9 cellular contexts compared by ENCODE assay signal in the genomic region with DNA sequence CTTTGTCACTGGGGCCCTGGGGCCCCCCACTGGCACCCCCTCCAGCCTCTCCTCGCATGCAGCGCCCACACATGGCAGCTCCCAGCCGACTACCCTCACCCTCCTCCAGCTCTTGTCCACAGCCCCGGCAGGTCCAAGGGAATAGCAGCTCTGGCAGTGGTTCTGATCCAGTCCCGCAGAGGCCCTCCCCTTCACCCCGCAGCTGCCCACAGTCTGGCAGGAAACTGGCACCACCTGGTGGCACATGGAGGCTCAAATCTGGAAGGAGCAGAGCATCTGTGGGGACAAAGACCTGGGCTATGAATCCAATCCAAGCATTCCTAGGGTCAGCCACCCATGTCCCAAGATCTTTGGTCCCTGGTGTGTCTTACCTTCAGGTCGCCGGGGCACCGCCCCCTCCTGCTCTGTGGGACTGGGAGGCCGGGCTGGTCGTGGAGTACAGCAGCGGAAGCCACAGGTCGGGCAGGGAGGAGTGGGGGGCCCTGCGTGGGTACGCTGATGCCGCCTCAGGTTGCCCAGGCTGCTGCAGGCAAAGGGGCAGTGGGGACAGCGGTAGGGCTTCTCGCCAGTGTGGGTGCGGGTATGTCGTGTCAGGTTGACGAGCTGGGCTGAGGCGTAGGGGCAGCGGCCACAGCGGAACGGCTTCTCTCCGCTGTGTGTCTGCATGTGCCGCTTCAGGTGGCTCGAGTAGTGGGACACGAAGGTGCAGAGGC. TPM values are rescaled to one million over a fixed set of nuclear protein-coding genes. Genes with fewer than 3 reads are reported as not detected.
DNase-seq lines count a peak whose midpoint lies in the region; ATAC-seq, FAIRE-seq and TF ChIP-seq lines count a peak whose summit lies in the region.
"Had no signal": no experiment of that assay in that cellular context is flagged by ENCODE, and none has a peak within 500 bp of the region (broad histone marks: within the 10 kb centered on the region; RNA-seq: fewer than 3 reads in every experiment).

No MANE protein-coding gene starts in this region.

- POLR2A ChIA-PET in GM12878 (lab: Charles Lee) = interaction anchor here (0.6 to 1.2 kb wide), 2 partner anchors 31 to 320 kb away, joined by 4 read pairs; partner anchors contain the start of gene PPM1G

- H3K4me3 ChIP-seq in HUES48 (ENCODE audit: low read depth, low read length) = no peak overlapping the region
- no peak overlapping the region for H3K4me3 ChIP-seq in GM12878
- H3K4me3 ChIP-seq in neural cell (ENCODE audit: low read length) = peak overlapping the region; percentile 72
- H3K4me3 ChIP-seq: vagina had no signal

- no peaks in the 10 kb centered on the region for H3K9me2 ChIP-seq in neural cell (ENCODE audit: insufficient read depth, low read length)

- CTCF ChIA-PET in GM12878 (lab: Yijun Ruan, JAX) = interaction anchor here (1.4 to 2.8 kb wide), 2 partner anchors 51 to 53 kb away, joined by 3 to 14 read pairs; partner anchors contain the start of gene NRBP1

- SMC1A ChIA-PET in GM12878 (lab: Charles Lee; ENCODE audit: uncharacterized antibody, unreplicated experiment) = interaction anchor here (1.3 kb wide), 1 partner anchor 9 kb away, joined by 3 read pairs; the partner anchor contains the start of gene EIF2B4

- no peak for FAIRE-seq in GM12878 (lab: Jason Lieb, UNC)

- TF ChIP-seq CTCF in GM12878 (IDR thresholded peaks at IDR 0.05 in 2 of 3, conservative IDR thresholded peaks at IDR 0.05 in 1 of 3; ENCODE audit: control insufficient read depth in 2 of 3, extremely low read depth in 1 of 3, insufficient read depth in 1 of 3, low read depth in 3 of 3, low read length in 3 of 3) = peak in 2 of 3 experiments; percentile 6 to 24; a peak in 1 of 6 replicates
- TF ChIP-seq CTCF in neural cell (IDR thresholded peaks at IDR 0.05; ENCODE audit: poor library complexity, severe bottlenecking) = no peak
- no peak for TF ChIP-seq CTCF in natural killer cell (IDR thresholded peaks at IDR 0.05)

- no peak overlapping the region for H3K4me3 Mint-ChIP-seq in natural killer cell

- BruUV-seq in GM12878 (replicated peaks; lab: Mats Ljungman, UMichigan) = no TSS peak

- H3K9ac ChIP-seq in HUES48 (ENCODE audit: low read depth, low read length) (no peak overlapping the region), GM12878 (ENCODE audit: control insufficient read depth, insufficient read depth, low read length) (no peak overlapping the region), neural cell (ENCODE audit: low read length) (no peak overlapping the region)

- RAD21 ChIA-PET in GM12878 (lab: Charles Lee; ENCODE audit: unreplicated experiment) = no interaction called here

- H3K27ac ChIP-seq in HUES48 (ENCODE audit: low read depth, low read length) = peak overlapping the region; percentile 97
- no peak overlapping the region for H3K27ac ChIP-seq in GM12878 (ENCODE audit: control insufficient read depth, insufficient read depth)
- no peak overlapping the region for H3K27ac ChIP-seq in neural cell (ENCODE audit: low read length)
- H3K27ac ChIP-seq: vagina had no signal

- TF ChIP-seq RAD21 in GM12878 (IDR thresholded peaks at IDR 0.05; ENCODE audit: insufficient read depth, low read depth, low read length) (peak; percentile 19; the same call in 1 of the 2 replicates), neural cell (conservative IDR thresholded peaks at IDR 0.05) (no peak)

- no peaks in the 10 kb centered on the region for H3F3A ChIP-seq in neural cell (ENCODE audit: insufficient read depth, low read length, poor library complexity, severe bottlenecking)

- H4K20me1 ChIP-seq in GM12878 (ENCODE audit: control insufficient read depth, insufficient read depth) (no peaks in the 10 kb centered on the region; the same call in 1 of the 2 replicates), neural cell (ENCODE audit: insufficient read depth) (no peaks in the 10 kb centered on the region)

- intact Hi-C loops in GM12878 (cut with micrococcal nuclease; ENCODE audit: unreplicated experiment) (no loop called here), natural killer cell (cut with micrococcal nuclease) (no loop called here)

- no peak overlapping the region for H3K4me2 ChIP-seq in GM12878 (ENCODE audit: control insufficient read depth, insufficient read depth)
- H3K4me2 ChIP-seq in neural cell (ENCODE audit: low read length) = no peak overlapping the region

- no peak overlapping the region for H3K27ac Mint-ChIP-seq in natural killer cell

- peaks cover 75% of the 10 kb centered on the region for H3K36me3 ChIP-seq in HUES48 (ENCODE audit: control insufficient read depth, insufficient read depth, low read length)
- peaks cover 34 to 41% of the 10 kb centered on the region in 2 experiments for H3K36me3 ChIP-seq in GM12878 (ENCODE audit: control insufficient read depth in 2 of 2, insufficient read depth in 2 of 2, low read length in 1 of 2)
- no peaks in the 10 kb centered on the region for H3K36me3 ChIP-seq in neural cell (ENCODE audit: insufficient read depth, low read length)

- H3K9me3 ChIP-seq in HUES48 (ENCODE audit: control insufficient read depth, insufficient read depth, low read length) = no peaks in the 10 kb centered on the region
- no peaks in the 10 kb centered on the region for H3K9me3 ChIP-seq in GM12878 (replicated peaks; ENCODE audit: control insufficient read depth, insufficient read depth, low read length)
- no peaks in the 10 kb centered on the region for H3K9me3 ChIP-seq in neural cell (ENCODE audit: low read length)
- H3K9me3 ChIP-seq: vagina had no signal

- H3K36me3 Mint-ChIP-seq in natural killer cell = no peaks in the 10 kb centered on the region

- WGBS in GM12878 (ENCODE audit: insufficient coverage, insufficient replicate concordance, low lambda C conversion rate, missing lambda C conversion rate) = 90% methylated on average over 27 of the region's 29 CpGs

- H3K27me3 Mint-ChIP-seq in natural killer cell (ENCODE audit: low read depth in 2 of 2) = no peaks in the 10 kb centered on the region

- TF ChIP-seq POLR2A in GM12878 (IDR thresholded peaks at IDR 0.05; ENCODE audit: low read depth, low read length) = peak; percentile 84

- no peak overlapping the region for H2AFZ ChIP-seq in GM12878 (ENCODE audit: control insufficient read depth, low read depth, low read length)
- H2AFZ ChIP-seq in neural cell (ENCODE audit: low read depth, low read length) = no peak overlapping the region

- in situ Hi-C loops in GM12878 (cut with MboI) = no loop called here

- no peaks in the 10 kb centered on the region for H3K27me3 ChIP-seq in HUES48 (ENCODE audit: control insufficient read depth, insufficient read depth, low read length)
- H3K27me3 ChIP-seq in GM12878 (replicated peaks in 1 of 2; ENCODE audit: control insufficient read depth in 2 of 2, insufficient read depth in 2 of 2, low read length in 1 of 2) = no peaks in the 10 kb centered on the region
- H3K27me3 ChIP-seq in neural cell (ENCODE audit: insufficient read depth, low read depth, low read length) = no peaks in the 10 kb centered on the region
- H3K27me3 ChIP-seq: vagina had no signal

- peaks cover 25% of the 10 kb centered on the region in 2 donors for H3K4me1 Mint-ChIP-seq in natural killer cell

- DNase-seq in DMS114 treated with DMSO at 0.1 percent for 48 hours (lab: John Stamatoyannopoulos, UW; ENCODE audit: unreplicated experiment) (peak; percentile 18), GM12878 (ENCODE audit: low read depth, low spot score) (no peak), natural killer cell (no peak), NCI-H446 treated with DMSO at 0.1 percent for 48 hours (lab: John Stamatoyannopoulos, UW) (no peak), NCI-H345 (lab: John Stamatoyannopoulos, UW) (no peak), hippocampal formation (lab: John Stamatoyannopoulos, UW) (no peak)

- H3K79me2 ChIP-seq in GM12878 (ENCODE audit: control insufficient read depth, insufficient read depth, low read length) = peaks cover 15% of the 10 kb centered on the region
- H3K79me2 ChIP-seq in neural cell (replicated peaks; ENCODE audit: insufficient read depth, low read length) = peaks cover 12% of the 10 kb centered on the region

- TF ChIP-seq EP300 in GM12878 (IDR thresholded peaks at IDR 0.05; ENCODE audit: borderline replicate concordance in 1 of 2, control insufficient read depth in 1 of 2, low read depth in 2 of 2, low read length in 2 of 2) = no peak
- TF ChIP-seq EP300 in neural cell (conservative IDR thresholded peaks at IDR 0.05; ENCODE audit: poor library complexity, severe bottlenecking) = no peak

- ATAC-seq in GM12878 = no peak
- ATAC-seq in natural killer cell = no peak

- H3K4me1 ChIP-seq in HUES48 (ENCODE audit: control insufficient read depth, insufficient read depth, low read length) (peaks cover 12% of the 10 kb centered on the region), GM12878 (ENCODE audit: control insufficient read depth, insufficient read depth, low read length) (peaks cover 9% of the 10 kb centered on the region; the same call in 1 of the 2 replicates)

- no peaks in the 10 kb centered on the region for H3K9me3 Mint-ChIP-seq in natural killer cell

RNA-seq across cellular contexts. Expression of gene ZNF513, which starts 2.3 kb away (rescaled TPM):
- 6.1 and 8.9 TPM in 2 replicates for total RNA-seq in GM12878 (2013; cell fraction: nucleolus; rRNA removed)
- 8.3 and 9.3 TPM in 2 replicates for total RNA-seq in GM12878 (2014; rRNA removed)
- total RNA-seq in GM12878 (2014; rRNA removed; fragmentation: Illumina TruSeq; extraction: Trizol) = 6.4 and 7.8 TPM in 2 replicates
- 12.6 and 13.3 TPM in 2 replicates for total RNA-seq in GM12878 (2021)
- 4.1 TPM for polyA plus RNA-seq in GM12878 (2011; ENCODE audit: low read depth)
- 3.8 and 6.8 TPM in 2 replicates for polyA plus RNA-seq in GM12878 (2011; rRNA removed)
- 10.8 and 19.0 TPM in 2 replicates for polyA plus RNA-seq in GM12878 (2011; cell fraction: cytosol; rRNA removed)
- 36.5 and 39.8 TPM in 2 replicates for polyA plus RNA-seq in GM12878 (2011; cell fraction: nucleus; rRNA removed)
- polyA plus RNA-seq in GM12878 (2012) = 8.3 and 11.2 TPM in 2 replicates
- polyA plus RNA-seq in GM12878 (2014; fragmentation: Illumina TruSeq; extraction: Trizol) = 1.3 and 4.3 TPM in 2 replicates
- polyA plus RNA-seq in GM12878 (2014; fragmentation: Nextera tagmentation; extraction: Ambion mirVana) = under 1 TPM; 0.06 to 0.18 TPM
- polyA plus RNA-seq in GM12878 (2014; rRNA removed) = 16.4 and 17.0 TPM in 2 replicates
- 1 to 10 TPM; 3.5 TPM for polyA plus RNA-seq in GM12878 (2016; fragmentation: Nextera tagmentation; extraction: Ambion mirVana)
- 3.1 and 6.0 TPM in 2 replicates for polyA minus RNA-seq in GM12878 (2011; rRNA and poly(A)+ RNA removed)
- 2.2 and 2.5 TPM in 2 replicates for polyA minus RNA-seq in GM12878 (2011; cell fraction: cytosol; rRNA and poly(A)+ RNA removed)
- 4.7 and 9.3 TPM in 2 replicates for polyA minus RNA-seq in GM12878 (2011; cell fraction: nucleus; rRNA and poly(A)+ RNA removed)
- polyA plus RNA-seq in neural cell = 40.5 and 46.8 TPM in 2 replicates
- polyA minus RNA-seq in neural cell = 25.5 and 27.5 TPM in 2 replicates
- total RNA-seq in natural killer cell = 10 to 100 TPM; 24.2 to 28.1 (median 26.1) TPM

RNA-seq across cellular contexts. Expression of gene SNX17, which starts 7.8 kb away (rescaled TPM):
- 88.2 and 96.9 TPM in 2 replicates for total RNA-seq in GM12878 (2013; cell fraction: nucleolus; rRNA removed)
- total RNA-seq in GM12878 (2014; rRNA removed) (113 and 114 TPM in 2 replicates), GM12878 (2014; rRNA removed; fragmentation: Illumina TruSeq; extraction: Trizol) (56.0 and 58.4 TPM in 2 replicates), GM12878 (2021) (101 and 107 TPM in 2 replicates), natural killer cell (100 to 1,000 TPM in 2 of 3 donors, 10 to 100 TPM in 1; 96.3 to 107 (median 100) TPM)
- polyA plus RNA-seq in GM12878 (2011; ENCODE audit: low read depth) = 42.8 TPM
- polyA plus RNA-seq in GM12878 (2011; rRNA removed) (61.5 and 72.9 TPM in 2 replicates), GM12878 (2014; fragmentation: Illumina TruSeq; extraction: Trizol) (52.5 and 62.1 TPM in 2 replicates), GM12878 (2014; fragmentation: Nextera tagmentation; extraction: Ambion mirVana) (10 to 100 TPM in 1 of 2 experiments, 1 to 10 TPM in 1; 6.5 to 18.9 TPM), GM12878 (2014; rRNA removed) (95.9 and 96.3 TPM in 2 replicates), GM12878 (2016; fragmentation: Nextera tagmentation; extraction: Ambion mirVana) (100 to 1,000 TPM; 114 to 116 TPM), neural cell (69.8 and 86.9 TPM in 2 replicates)
- 103 and 110 TPM in 2 replicates for polyA plus RNA-seq in GM12878 (2011; cell fraction: cytosol; rRNA removed)
- polyA plus RNA-seq in GM12878 (2011; cell fraction: nucleus; rRNA removed) = 129 and 141 TPM in 2 replicates
- polyA plus RNA-seq in GM12878 (2012) = 71.3 and 75.3 TPM in 2 replicates
- 78.3 and 96.7 TPM in 2 replicates for polyA minus RNA-seq in GM12878 (2011; rRNA and poly(A)+ RNA removed)
- 31.0 and 31.9 TPM in 2 replicates for polyA minus RNA-seq in GM12878 (2011; cell fraction: cytosol; rRNA and poly(A)+ RNA removed)
- polyA minus RNA-seq in GM12878 (2011; cell fraction: nucleus; rRNA and poly(A)+ RNA removed) = 57.7 and 94.0 TPM in 2 replicates
- polyA minus RNA-seq in neural cell = 57.4 and 58.4 TPM in 2 replicates

RNA-seq across cellular contexts. Expression of gene EIF2B4, which starts 8.1 kb away (rescaled TPM):
- 30.4 and 30.8 TPM in 2 replicates for total RNA-seq in GM12878 (2013; cell fraction: nucleolus; rRNA removed)
- total RNA-seq in GM12878 (2014; rRNA removed) (23.3 and 24.4 TPM in 2 replicates), GM12878 (2014; rRNA removed; fragmentation: Illumina TruSeq; extraction: Trizol) (16.5 and 17.0 TPM in 2 replicates), GM12878 (2021) (27.6 and 28.4 TPM in 2 replicates), natural killer cell (10 to 100 TPM; 35.0 to 44.5 (median 40.8) TPM)
- 15.5 TPM for polyA plus RNA-seq in GM12878 (2011; ENCODE audit: low read depth)
- polyA plus RNA-seq in GM12878 (2011; rRNA removed) (20.9 and 30.4 TPM in 2 replicates), GM12878 (2014; fragmentation: Illumina TruSeq; extraction: Trizol) (16.0 and 27.2 TPM in 2 replicates), GM12878 (2014; fragmentation: Nextera tagmentation; extraction: Ambion mirVana) (10 to 100 TPM; 13.4 to 27.8 TPM), GM12878 (2014; rRNA removed) (23.0 and 30.9 TPM in 2 replicates), GM12878 (2016; fragmentation: Nextera tagmentation; extraction: Ambion mirVana) (10 to 100 TPM; 53.4 to 53.9 TPM), neural cell (43.7 and 45.3 TPM in 2 replicates)
- polyA plus RNA-seq in GM12878 (2011; cell fraction: cytosol; rRNA removed) = 32.3 and 32.4 TPM in 2 replicates
- polyA plus RNA-seq in GM12878 (2011; cell fraction: nucleus; rRNA removed) = 58.7 and 63.5 TPM in 2 replicates
- 25.4 and 29.3 TPM in 2 replicates for polyA plus RNA-seq in GM12878 (2012)
- 37.3 and 45.9 TPM in 2 replicates for polyA minus RNA-seq in GM12878 (2011; rRNA and poly(A)+ RNA removed)
- 5.6 and 8.4 TPM in 2 replicates for polyA minus RNA-seq in GM12878 (2011; cell fraction: cytosol; rRNA and poly(A)+ RNA removed)
- polyA minus RNA-seq in GM12878 (2011; cell fraction: nucleus; rRNA and poly(A)+ RNA removed) = 14.5 and 23.4 TPM in 2 replicates
- polyA minus RNA-seq in neural cell = 23.6 and 25.5 TPM in 2 replicates

RNA-seq across cellular contexts. Expression of gene GTF3C2, which starts 21.7 kb away (rescaled TPM):
- 95.9 and 119 TPM in 2 replicates for total RNA-seq in GM12878 (2013; cell fraction: nucleolus; rRNA removed)
- total RNA-seq in GM12878 (2014; rRNA removed) (75.7 and 79.5 TPM in 2 replicates), GM12878 (2014; rRNA removed; fragmentation: Illumina TruSeq; extraction: Trizol) (62.4 and 65.4 TPM in 2 replicates), GM12878 (2021) (91.7 and 95.2 TPM in 2 replicates), natural killer cell (10 to 100 TPM; 56.1 to 68.7 (median 59.7) TPM)
- polyA plus RNA-seq in GM12878 (2011; ENCODE audit: low read depth) = 34.8 TPM
- polyA plus RNA-seq in GM12878 (2011; rRNA removed) (86.0 and 105 TPM in 2 replicates), GM12878 (2014; fragmentation: Illumina TruSeq; extraction: Trizol) (80.9 and 85.8 TPM in 2 replicates), GM12878 (2014; fragmentation: Nextera tagmentation; extraction: Ambion mirVana) (10 to 100 TPM; 45.9 to 59.0 TPM), GM12878 (2014; rRNA removed) (64.3 and 69.3 TPM in 2 replicates), GM12878 (2016; fragmentation: Nextera tagmentation; extraction: Ambion mirVana) (10 to 100 TPM; 84.9 to 98.7 TPM), neural cell (27.8 and 37.2 TPM in 2 replicates)
- 81.6 and 97.8 TPM in 2 replicates for polyA plus RNA-seq in GM12878 (2011; cell fraction: cytosol; rRNA removed)
- polyA plus RNA-seq in GM12878 (2011; cell fraction: nucleus; rRNA removed) = 129 and 141 TPM in 2 replicates
- 58.4 and 67.2 TPM in 2 replicates for polyA plus RNA-seq in GM12878 (2012)
- 69.6 and 92.2 TPM in 2 replicates for polyA minus RNA-seq in GM12878 (2011; rRNA and poly(A)+ RNA removed)
- polyA minus RNA-seq in GM12878 (2011; cell fraction: cytosol; rRNA and poly(A)+ RNA removed) = 28.4 and 31.3 TPM in 2 replicates
- 38.9 and 52.0 TPM in 2 replicates for polyA minus RNA-seq in GM12878 (2011; cell fraction: nucleus; rRNA and poly(A)+ RNA removed)
- 37.5 and 42.6 TPM in 2 replicates for polyA minus RNA-seq in neural cell

RNA-seq across cellular contexts. Expression of gene PPM1G, which starts 31.1 kb away (rescaled TPM):
- 24.1 and 24.8 TPM in 2 replicates for total RNA-seq in GM12878 (2013; cell fraction: nucleolus; rRNA removed)
- total RNA-seq in GM12878 (2014; rRNA removed) (110 and 112 TPM in 2 replicates), GM12878 (2014; rRNA removed; fragmentation: Illumina TruSeq; extraction: Trizol) (129 and 134 TPM in 2 replicates), GM12878 (2021) (129 and 130 TPM in 2 replicates), natural killer cell (10 to 100 TPM; 63.9 to 73.8 (median 69.5) TPM)
- 46.9 TPM for polyA plus RNA-seq in GM12878 (2011; ENCODE audit: low read depth)
- polyA plus RNA-seq in GM12878 (2011; rRNA removed) (47.0 and 68.8 TPM in 2 replicates), GM12878 (2014; fragmentation: Illumina TruSeq; extraction: Trizol) (163 and 171 TPM in 2 replicates), GM12878 (2014; fragmentation: Nextera tagmentation; extraction: Ambion mirVana) (10 to 100 TPM; 78.5 to 81.1 TPM), GM12878 (2014; rRNA removed) (106 and 108 TPM in 2 replicates), GM12878 (2016; fragmentation: Nextera tagmentation; extraction: Ambion mirVana) (100 to 1,000 TPM; 154 to 159 TPM), neural cell (99.0 and 107 TPM in 2 replicates)
- polyA plus RNA-seq in GM12878 (2011; cell fraction: cytosol; rRNA removed) = 65.3 and 70.8 TPM in 2 replicates
- 51.9 and 62.2 TPM in 2 replicates for polyA plus RNA-seq in GM12878 (2011; cell fraction: nucleus; rRNA removed)
- polyA plus RNA-seq in GM12878 (2012) = 82.2 and 82.9 TPM in 2 replicates
- 74.2 and 87.8 TPM in 2 replicates for polyA minus RNA-seq in GM12878 (2011; rRNA and poly(A)+ RNA removed)
- polyA minus RNA-seq in GM12878 (2011; cell fraction: cytosol; rRNA and poly(A)+ RNA removed) = 33.8 and 42.7 TPM in 2 replicates
- polyA minus RNA-seq in GM12878 (2011; cell fraction: nucleus; rRNA and poly(A)+ RNA removed) = 9.9 and 16.8 TPM in 2 replicates
- 91.1 and 95.6 TPM in 2 replicates for polyA minus RNA-seq in neural cell

Comparison
In these comparisons a context has a peak if more than half of its experiments do, and no peak if none do; other contexts are left out.
1. CTCF ChIP-seq: peak in GM12878 (2 of 3); none in neural cell (single experiment) and natural killer cell (single experiment).